1 cellular context compared by ENCODE assay signal in genomic region chr18:650428-650858, GRCh38.
TF ChIP-seq lines count a peak whose summit lies in the region.

No MANE protein-coding gene starts in this region.

TF ChIP-seq in K562, 482 proteins besides CTCF, POLR2A, EP300 and RAD21 (continued from another document and continues in another):
- no peak for TF ChIP-seq PML (IDR thresholded peaks at IDR 0.05; ENCODE audit: low read length)
- peak; percentile 70 to 78; a peak in 3 of 4 replicates for TF ChIP-seq FOXK2 (conservative IDR thresholded peaks at IDR 0.05 in 1 of 2, IDR thresholded peaks at IDR 0.05 in 1 of 2; ENCODE audit: low read depth in 2 of 2)
- no peak for TF ChIP-seq SMAD4 (CRISPR knock-in tag; conservative IDR thresholded peaks at IDR 0.05)
- TF ChIP-seq ZNF224 (CRISPR knock-in tag; IDR thresholded peaks at IDR 0.05): no peak
- TF ChIP-seq HOMEZ (CRISPR knock-in tag; IDR thresholded peaks at IDR 0.05): no peak
- no peak for TF ChIP-seq ELK3 (CRISPR knock-in tag; IDR thresholded peaks at IDR 0.05)
- TF ChIP-seq MAZ (CRISPR knock-in tag; conservative IDR thresholded peaks at IDR 0.05 in 1 of 2, IDR thresholded peaks at IDR 0.05 in 1 of 2): no peak
- TF ChIP-seq MLLT1 (IDR thresholded peaks at IDR 0.05): peak; percentile 57 to 81; a peak in 2 of 4 replicates
- TF ChIP-seq E2F6 (IDR thresholded peaks at IDR 0.05; ENCODE audit: borderline replicate concordance in 1 of 2, extremely low read depth in 1 of 2, insufficient read depth in 1 of 2, insufficient read length in 1 of 2, low read depth in 1 of 2, low read length in 1 of 2, poor library complexity in 1 of 2, severe bottlenecking in 1 of 2): no peak
- no peak for TF ChIP-seq RBM14 (IDR thresholded peaks at IDR 0.05; ENCODE audit: borderline replicate concordance, insufficient read depth, low read depth, low read length)
- TF ChIP-seq CTCFL (IDR thresholded peaks at IDR 0.05; ENCODE audit: borderline replicate concordance, insufficient read depth, low read depth, low read length, poor library complexity, severe bottlenecking): no peak
- no peak for TF ChIP-seq ZBTB43 (CRISPR knock-in tag; IDR thresholded peaks at IDR 0.05)
- no peak for TF ChIP-seq DACH1 (IDR thresholded peaks at IDR 0.05; ENCODE audit: partially characterized antibody)
- no peak for TF ChIP-seq E4F1 (CRISPR knock-in tag; IDR thresholded peaks at IDR 0.05; ENCODE audit: borderline replicate concordance)
- no peak for TF ChIP-seq ZFX (CRISPR knock-in tag; IDR thresholded peaks at IDR 0.05)
- no peak for TF ChIP-seq MED1 (CRISPR knock-in tag; IDR thresholded peaks at IDR 0.05; ENCODE audit: borderline replicate concordance)
- peak; percentile 29; the same call in 1 of the 2 replicates for TF ChIP-seq NFRKB (IDR thresholded peaks at IDR 0.05; ENCODE audit: low read depth)
- no peak for TF ChIP-seq THRAP3 (IDR thresholded peaks at IDR 0.05; ENCODE audit: borderline replicate concordance)
- peak; percentile 46; the same call in 1 of the 2 replicates for TF ChIP-seq IRF9 (tag; IDR thresholded peaks at IDR 0.05)
- no peak for TF ChIP-seq ZNF518B (CRISPR knock-in tag; IDR thresholded peaks at IDR 0.05)
- no peak for TF ChIP-seq ZNF197 (CRISPR knock-in tag; IDR thresholded peaks at IDR 0.05; ENCODE audit: low read depth)
- no peak for TF ChIP-seq FOXP4 (CRISPR knock-in tag; IDR thresholded peaks at IDR 0.05; ENCODE audit: borderline replicate concordance)
- no peak for TF ChIP-seq SREBF1 (IDR thresholded peaks at IDR 0.05; ENCODE audit: borderline replicate concordance, low read depth, low read length)
- no peak for TF ChIP-seq HINFP (tag; conservative IDR thresholded peaks at IDR 0.05; ENCODE audit: low read depth)
- no peak for TF ChIP-seq TFE3 (CRISPR knock-in tag; IDR thresholded peaks at IDR 0.05)
- peak; percentile 93; the same call in 1 of the 2 replicates for TF ChIP-seq KAT7 (CRISPR knock-in tag; IDR thresholded peaks at IDR 0.05; ENCODE audit: borderline replicate concordance)
- no peak for TF ChIP-seq U2AF1 (optimal IDR thresholded peaks at IDR 0.05; ENCODE audit: low read depth, low read length)
- TF ChIP-seq RBM15 (IDR thresholded peaks at IDR 0.05; ENCODE audit: insufficient read depth, low read length): no peak
- peak; percentile 52; the same call in 1 of the 2 replicates for TF ChIP-seq TEAD4 (IDR thresholded peaks at IDR 0.05; ENCODE audit: low read length)
- no peak for TF ChIP-seq TEAD4 (CRISPR knock-in tag; IDR thresholded peaks at IDR 0.05; ENCODE audit: borderline replicate concordance)
- TF ChIP-seq ZNF408 (CRISPR knock-in tag; IDR thresholded peaks at IDR 0.05; ENCODE audit: low read depth): no peak
- no peak for TF ChIP-seq ZNF707 (CRISPR knock-in tag; conservative IDR thresholded peaks at IDR 0.05)
- TF ChIP-seq MYBL2 (IDR thresholded peaks at IDR 0.05; ENCODE audit: low read depth): 0 out of 2 replicates have a peak, but pooled peaks have one; percentile 21
- TF ChIP-seq MYBL2 (CRISPR knock-in tag; IDR thresholded peaks at IDR 0.05; ENCODE audit: borderline replicate concordance): no peak
